Comparison of ENCODE assay signal across 14 cellular contexts in genomic region chr7:140881507-140882228, GRCh38. TPM values are rescaled to one million over a fixed set of nuclear protein-coding genes. Genes with fewer than 3 reads are reported as not detected.
DNase-seq lines count a peak whose midpoint lies in the region; ATAC-seq and TF ChIP-seq lines count a peak whose summit lies in the region.
"Had no signal": no experiment of that assay in that cellular context is flagged by ENCODE, and none has a peak within 500 bp of the region (broad histone marks: within the 10 kb centered on the region; RNA-seq: fewer than 3 reads in every experiment).

No MANE protein-coding gene starts in this region.

- ATAC-seq in GM18858 (IDR thresholded peaks at IDR 0.05; ENCODE audit: unreplicated experiment) (peak; percentile 41), GM21447 (IDR thresholded peaks at IDR 0.05; ENCODE audit: unreplicated experiment) (peak; percentile 43), HG03175 (IDR thresholded peaks at IDR 0.05; ENCODE audit: unreplicated experiment) (peak; percentile 72), left lung (peak; percentile 39), GM19324 (IDR thresholded peaks at IDR 0.05; ENCODE audit: low FRiP score, unreplicated experiment) (no peak)

- peaks cover 54% of the 10 kb centered on the region for H4K20me1 ChIP-seq in osteoblast (ENCODE audit: insufficient read depth, low read length)

- no peaks in the 10 kb centered on the region for H3K9me3 ChIP-seq in left lung
- no peaks in the 10 kb centered on the region for H3K9me3 ChIP-seq in osteoblast (ENCODE audit: low read depth, low read length)

- no peak overlapping the region for H3K27ac ChIP-seq in left lung
- H3K27ac ChIP-seq in osteoblast (ENCODE audit: low read depth, low read length) = no peak overlapping the region
- H3K27ac ChIP-seq: KMS-11 had no signal

- intact Hi-C loops in left lung (cut with DNase I) = no loop called here

- H3K4me3 ChIP-seq in left lung = no peak overlapping the region
- no peak overlapping the region for H3K4me3 ChIP-seq in osteoblast (ENCODE audit: insufficient read depth, low read length)

- H3K27me3 ChIP-seq in left lung (no peaks in the 10 kb centered on the region), osteoblast (ENCODE audit: insufficient read depth, low read length) (no peaks in the 10 kb centered on the region)

- H3K36me3 ChIP-seq in left lung = no peaks in the 10 kb centered on the region
- H3K36me3 ChIP-seq in osteoblast (ENCODE audit: insufficient read depth, low read length) = no peaks in the 10 kb centered on the region

- H3K4me1 ChIP-seq in left lung = peaks cover 0 to 6% of the 10 kb centered on the region in 2 donors
- H3K4me1 ChIP-seq in osteoblast (ENCODE audit: insufficient read depth, low read length) = peaks cover 8% of the 10 kb centered on the region

- peaks cover 76% of the 10 kb centered on the region for H3K79me2 ChIP-seq in osteoblast (ENCODE audit: insufficient read depth, low read length)

- no peak for DNase-seq in left lung
- DNase-seq in pons (ENCODE audit: low spot score) = no peak
- no peak for DNase-seq in osteoblast (ENCODE audit: insufficient read length, low spot score, missing footprints)
- DNase-seq in SW 1271 (lab: John Stamatoyannopoulos, UW) = no peak
- DNase-seq: COR-L47, HFFc6, kidney glomerular epithelial cell, NCI-H226, nucleus accumbens had no signal

- H3K4me2 ChIP-seq in osteoblast (ENCODE audit: insufficient read depth, low read length) = no peak overlapping the region
- H3K4me2 ChIP-seq: KMS-11 had no signal

- TF ChIP-seq CTCF in left lung (IDR thresholded peaks at IDR 0.05) = no peak
- no peak for TF ChIP-seq CTCF in osteoblast (IDR thresholded peaks at IDR 0.05; ENCODE audit: extremely low read depth, low read depth, low read length)

- no peak overlapping the region for H2AFZ ChIP-seq in osteoblast (ENCODE audit: low read length)

RNA-seq across cellular contexts. Expression of gene BRAF, which starts 43.1 kb away (rescaled TPM):
- total RNA-seq in left lung (10 to 100 TPM; 30.8 to 35.9 TPM), osteoblast (30.0 and 31.2 TPM in 2 replicates)
